Comparison of ENCODE assay signal across 24 cellular contexts in genomic region chr10:42930516-42931205, GRCh38.
"Had no signal": no experiment of that assay in that cellular context is flagged by ENCODE, and none has a peak within 500 bp of the region (broad histone marks: within the 10 kb centered on the region; RNA-seq: fewer than 3 reads in every experiment).

No MANE protein-coding gene starts in this region.

- H3K4me3 Mint-ChIP-seq: activated CD4-positive, alpha-beta memory T cell treated with anti-CD3 and anti-CD28 coated beads for 36 hours; activated CD4-positive, alpha-beta T cell treated with anti-CD3 and anti-CD28 coated beads, Interleukin-2, amount 10 ng/mL, durations not matched to agents 7 days and 5 days; activated naive CD8-positive, alpha-beta T cell treated with anti-CD3 and anti-CD28 coated beads, Interleukin-2, amount 10 ng/mL, durations not matched to agents 7 days and 5 days had no signal

- H3K9me3 ChIP-seq: adrenal gland, SJCRH30, SK-N-SH had no signal

- H3K27ac ChIP-seq: adrenal gland, SJCRH30, VCaP had no signal

- H3K36me3 ChIP-seq: adrenal gland, SJCRH30 had no signal

- DNase-seq: activated CD4-positive, alpha-beta memory T cell treated with anti-CD3 and anti-CD28 coated beads for 36 hours; activated CD4-positive, alpha-beta T cell treated with anti-CD3 and anti-CD28 coated beads, Interleukin-2, amount 10 ng/mL, durations not matched to agents 7 days and 5 days; activated CD4-positive, CD25-positive, alpha-beta regulatory T cell; activated CD8-positive, alpha-beta memory T cell treated with anti-CD3 and anti-CD28 coated beads, Interleukin-2, amount 50 U/mL, for 48 hours; activated naive CD4-positive, alpha-beta T cell treated with anti-CD3 and anti-CD28 coated beads, Interleukin-2, amount 50 U/mL, for 16 hours; activated naive CD8-positive, alpha-beta T cell treated with anti-CD3 and anti-CD28 coated beads, Interleukin-2, amount 10 ng/mL, durations not matched to agents 7 days and 5 days; activated T-cell treated with anti-CD3 and anti-CD28 coated beads, Interleukin-2, amount 50 U/mL, for 1 hour; adrenal gland; anterior cingulate cortex; caudate nucleus; Kasumi-1; NCI-H1048; NCI-H1694; NCI-H2029; NCI-H2107; NCI-H2171 treated with DMSO at 0.1 percent for 48 hours; NCI-H345; NCI-H510A; NCI-H526 treated with DMSO at 0.1 percent for 48 hours; NCI-H82; SJCRH30; SK-N-SH; T-helper 1 cell had no signal

- H3K4me2 ChIP-seq: SK-N-SH had no signal

- H3K27me3 ChIP-seq: SJCRH30 had no signal

- H3K9me3 Mint-ChIP-seq: activated CD4-positive, alpha-beta memory T cell treated with anti-CD3 and anti-CD28 coated beads for 36 hours; activated CD4-positive, alpha-beta T cell treated with anti-CD3 and anti-CD28 coated beads, Interleukin-2, amount 10 ng/mL, durations not matched to agents 7 days and 5 days; activated naive CD8-positive, alpha-beta T cell treated with anti-CD3 and anti-CD28 coated beads, Interleukin-2, amount 10 ng/mL, durations not matched to agents 7 days and 5 days had no signal

- H3K4me3 ChIP-seq: adrenal gland, SJCRH30 had no signal

- H3K9me2 ChIP-seq: SK-N-SH had no signal

- H3K9ac ChIP-seq: SK-N-SH had no signal

- H3K4me1 ChIP-seq: adrenal gland, SJCRH30 had no signal

- H3K36me3 Mint-ChIP-seq: activated CD4-positive, alpha-beta memory T cell treated with anti-CD3 and anti-CD28 coated beads for 36 hours; activated naive CD8-positive, alpha-beta T cell treated with anti-CD3 and anti-CD28 coated beads, Interleukin-2, amount 10 ng/mL, durations not matched to agents 7 days and 5 days had no signal

- H3K27ac Mint-ChIP-seq: activated CD4-positive, alpha-beta memory T cell treated with anti-CD3 and anti-CD28 coated beads for 36 hours; activated CD4-positive, alpha-beta T cell treated with anti-CD3 and anti-CD28 coated beads, Interleukin-2, amount 10 ng/mL, durations not matched to agents 7 days and 5 days; activated naive CD8-positive, alpha-beta T cell treated with anti-CD3 and anti-CD28 coated beads, Interleukin-2, amount 10 ng/mL, durations not matched to agents 7 days and 5 days had no signal
